Comparison of ENCODE assay signal across 17 cellular contexts in genomic region chr7:1942704-1943294, GRCh38.
DNase-seq lines count a peak whose midpoint lies in the region; ATAC-seq and TF ChIP-seq lines count a peak whose summit lies in the region.
"Had no signal": no experiment of that assay in that cellular context is flagged by ENCODE, and none has a peak within 500 bp of the region (broad histone marks: within the 10 kb centered on the region; RNA-seq: fewer than 3 reads in every experiment).

No MANE protein-coding gene starts in this region.

- peaks cover 6% of the 10 kb centered on the region for H3K27me3 Mint-ChIP-seq in activated T-cell treated with anti-CD3 and anti-CD28 coated beads, Interleukin-2, amount 50 U/mL, for 72 hours (ENCODE audit: low read depth)
- H3K27me3 Mint-ChIP-seq in activated T-cell treated with anti-CD3 and anti-CD28 coated beads, Interleukin-2, amount 50 U/mL, for 4 hours (ENCODE audit: low read depth) = no peaks in the 10 kb centered on the region
- H3K27me3 Mint-ChIP-seq in nephron (ENCODE audit: low read depth) = peaks cover 10% of the 10 kb centered on the region
- H3K27me3 Mint-ChIP-seq in stimulated activated naive CD8-positive, alpha-beta T cell treated with anti-CD3 and anti-CD28 coated beads, Interleukin-15, amount 100 ng/mL, for 72 hours = peaks cover 9% of the 10 kb centered on the region

- no peak overlapping the region for H3K4me3 Mint-ChIP-seq in activated T-cell treated with anti-CD3 and anti-CD28 coated beads, Interleukin-2, amount 50 U/mL, for 72 hours
- H3K4me3 Mint-ChIP-seq in activated T-cell treated with anti-CD3 and anti-CD28 coated beads, Interleukin-2, amount 50 U/mL, for 4 hours = no peak overlapping the region
- H3K4me3 Mint-ChIP-seq in nephron = no peak overlapping the region
- no peak overlapping the region for H3K4me3 Mint-ChIP-seq in stimulated activated naive CD8-positive, alpha-beta T cell treated with anti-CD3 and anti-CD28 coated beads, Interleukin-15, amount 100 ng/mL, for 72 hours

- H3K4me1 Mint-ChIP-seq in activated T-cell treated with anti-CD3 and anti-CD28 coated beads, Interleukin-2, amount 50 U/mL, for 72 hours (ENCODE audit: low read depth) = peaks cover 64% of the 10 kb centered on the region
- peaks cover 61% of the 10 kb centered on the region for H3K4me1 Mint-ChIP-seq in activated T-cell treated with anti-CD3 and anti-CD28 coated beads, Interleukin-2, amount 50 U/mL, for 4 hours (ENCODE audit: low read depth)
- H3K4me1 Mint-ChIP-seq in nephron = peaks cover 16% of the 10 kb centered on the region
- H3K4me1 Mint-ChIP-seq in stimulated activated naive CD8-positive, alpha-beta T cell treated with anti-CD3 and anti-CD28 coated beads, Interleukin-15, amount 100 ng/mL, for 72 hours = peaks cover 71% of the 10 kb centered on the region

- ATAC-seq in activated T-cell treated with anti-CD3 and anti-CD28 coated beads, Interleukin-2, amount 50 U/mL, for 72 hours (replicated peaks in 1 of 2) = no peak
- ATAC-seq in activated T-cell treated with anti-CD3 and anti-CD28 coated beads, Interleukin-2, amount 50 U/mL, for 4 hours = no peak
- no peak for ATAC-seq in stimulated activated naive CD8-positive, alpha-beta T cell treated with anti-CD3 and anti-CD28 coated beads, Interleukin-15, amount 100 ng/mL, for 72 hours
- no peak for ATAC-seq in GM19328 (IDR thresholded peaks at IDR 0.05; ENCODE audit: unreplicated experiment)
- ATAC-seq: body of pancreas; stimulated activated naive CD8-positive, alpha-beta T cell treated with anti-CD3 and anti-CD28 coated beads, Interleukin-15, Interleukin-2, amounts not matched to agents 100 U/mL and 50 U/mL, for 24 hours had no signal

- H3K4me3 ChIP-seq in HL-60 (replicated peaks; ENCODE audit: insufficient read depth, low read length) = no peak overlapping the region
- H3K4me3 ChIP-seq: body of pancreas, dorsolateral prefrontal cortex, uterus had no signal

- no peak for TF ChIP-seq CTCF in HL-60 (IDR thresholded peaks at IDR 0.05; ENCODE audit: insufficient read depth, low read length)
- no peak for TF ChIP-seq CTCF in nephron (IDR thresholded peaks at IDR 0.05; ENCODE audit: unreplicated experiment in 3 of 3)

- peak overlapping the region; percentile 29 for H3K27ac ChIP-seq in HL-60 (replicated peaks)
- H3K27ac ChIP-seq: body of pancreas, uterus had no signal

- H3K36me3 Mint-ChIP-seq in activated T-cell treated with anti-CD3 and anti-CD28 coated beads, Interleukin-2, amount 50 U/mL, for 72 hours (ENCODE audit: insufficient read depth in 2 of 2) = peaks cover 2 to 3% of the 10 kb centered on the region in 2 donors
- H3K36me3 Mint-ChIP-seq in activated T-cell treated with anti-CD3 and anti-CD28 coated beads, Interleukin-2, amount 50 U/mL, for 4 hours (ENCODE audit: insufficient read depth) = peaks cover 3% of the 10 kb centered on the region
- peaks cover 9% of the 10 kb centered on the region for H3K36me3 Mint-ChIP-seq in nephron (ENCODE audit: low read depth)

- no peaks in the 10 kb centered on the region for H3K9me3 Mint-ChIP-seq in activated T-cell treated with anti-CD3 and anti-CD28 coated beads, Interleukin-2, amount 50 U/mL, for 72 hours
- no peaks in the 10 kb centered on the region for H3K9me3 Mint-ChIP-seq in activated T-cell treated with anti-CD3 and anti-CD28 coated beads, Interleukin-2, amount 50 U/mL, for 4 hours
- peaks cover 3% of the 10 kb centered on the region for H3K9me3 Mint-ChIP-seq in nephron
- no peaks in the 10 kb centered on the region for H3K9me3 Mint-ChIP-seq in stimulated activated naive CD8-positive, alpha-beta T cell treated with anti-CD3 and anti-CD28 coated beads, Interleukin-15, amount 100 ng/mL, for 72 hours

- no peaks in the 10 kb centered on the region for H3K27me3 ChIP-seq in HL-60 (ENCODE audit: insufficient read depth, poor library complexity, severe bottlenecking)
- H3K27me3 ChIP-seq: body of pancreas, dorsolateral prefrontal cortex, uterus had no signal

- no peak for DNase-seq in activated T-cell treated with anti-CD3 and anti-CD28 coated beads, Interleukin-2, amount 50 U/mL, for 72 hours
- DNase-seq in activated T-cell treated with anti-CD3 and anti-CD28 coated beads, Interleukin-2, amount 50 U/mL, for 4 hours = no peak
- peak in 1 of 2 experiments; percentile 67 for DNase-seq in HL-60 (ENCODE audit: low read depth in 1 of 2, low spot score in 1 of 2)
- DNase-seq in amniotic epithelial cell (ENCODE audit: low read depth) = peak; percentile 37
- DNase-seq in stimulated activated naive CD8-positive, alpha-beta T cell treated with anti-CD3 and anti-CD28 coated beads, Interleukin-15, amount 100 ng/mL, for 72 hours = no peak
- DNase-seq in NCI-H2171 (lab: John Stamatoyannopoulos, UW) = no peak
- DNase-seq: activated effector memory CD4-positive, alpha-beta T cell treated with anti-CD3 and anti-CD28 coated beads, Interleukin-2, amount 50 U/mL, for 16 hours; Caco-2; hippocampal formation; NCI-H146; NCI-H345; stimulated activated naive CD8-positive, alpha-beta T cell treated with anti-CD3 and anti-CD28 coated beads, Interleukin-15, Interleukin-2, amounts not matched to agents 100 U/mL and 50 U/mL, for 24 hours; uterus had no signal

- H3K27ac Mint-ChIP-seq in activated T-cell treated with anti-CD3 and anti-CD28 coated beads, Interleukin-2, amount 50 U/mL, for 72 hours = peak overlapping the region; percentile 30
- peak overlapping the region; percentile 19 to 48 (median 47) for H3K27ac Mint-ChIP-seq in nephron
- no peak overlapping the region for H3K27ac Mint-ChIP-seq in stimulated activated naive CD8-positive, alpha-beta T cell treated with anti-CD3 and anti-CD28 coated beads, Interleukin-15, amount 100 ng/mL, for 72 hours

Comparison
In these comparisons a context has a peak if more than half of its experiments do, and no peak if none do; other contexts are left out.
1. H3K27ac Mint-ChIP-seq: peak in activated T-cell treated with anti-CD3 and anti-CD28 coated beads, Interleukin-2, amount 50 U/mL, for 72 hours (single experiment) and nephron (3 of 3); none in stimulated activated naive CD8-positive, alpha-beta T cell treated with anti-CD3 and anti-CD28 coated beads, Interleukin-15, amount 100 ng/mL, for 72 hours (0 of 2).